Comparison of ENCODE assay signal across 8 cellular contexts in the genomic region with DNA sequence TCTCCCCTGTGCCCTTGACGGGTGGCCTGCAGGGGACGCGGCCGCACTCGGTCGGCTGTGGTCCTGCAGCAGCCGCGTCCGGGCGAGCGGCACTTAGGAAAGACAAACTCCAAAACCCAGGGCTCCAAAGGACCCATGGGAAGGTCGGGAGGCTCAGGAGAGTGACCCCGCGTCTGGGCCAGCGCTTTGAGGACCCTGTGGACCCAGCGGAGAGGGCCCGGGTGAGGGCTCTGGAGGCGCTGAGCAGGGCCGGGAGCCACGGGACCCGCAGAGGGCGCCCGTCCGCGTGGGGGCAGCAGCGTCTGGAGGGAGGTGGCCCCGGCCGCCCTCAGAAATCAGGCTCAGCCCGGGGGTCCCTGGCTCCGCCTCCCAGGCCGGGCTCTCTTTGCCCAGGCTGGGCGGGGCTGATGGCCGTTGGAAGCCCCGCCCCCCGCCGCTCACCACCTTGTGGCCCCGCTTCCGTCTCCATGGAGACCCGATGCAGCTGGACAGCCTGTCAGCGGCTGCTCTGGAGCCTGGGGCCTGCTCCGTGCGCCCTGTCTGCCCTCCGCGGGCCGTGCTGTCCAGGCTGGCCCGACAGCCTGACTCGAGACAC. TPM values are rescaled to one million over a fixed set of nuclear protein-coding genes. Genes with fewer than 3 reads are reported as not detected.
DNase-seq lines count a peak whose midpoint lies in the region; ATAC-seq and TF ChIP-seq lines count a peak whose summit lies in the region.

No MANE protein-coding gene starts in this region.

- no peaks in the 10 kb centered on the region for H3K36me3 Mint-ChIP-seq in dendritic cell treated with granulocyte-macrophage colony-stimulating factor and Interleukin-4, amounts not matched to agents 40 ng/mL and 50 ng/mL, for 4 days (ENCODE audit: low read depth)
- H3K36me3 Mint-ChIP-seq in memory B cell = no peaks in the 10 kb centered on the region

- DNase-seq in GM10248 (ENCODE audit: extremely low spot score) (peak; percentile 54), NAMALWA (ENCODE audit: low spot score) (peak; percentile 51), memory B cell (ENCODE audit: low spot score in 2 of 2) (no peak), cortex of kidney (lab: John Stamatoyannopoulos, UW) (no peak), omental fat pad (ENCODE audit: low spot score) (no peak)
- no peak for DNase-seq in central memory CD4-positive, alpha-beta T cell

- TF ChIP-seq CTCF in GM10248 (IDR thresholded peaks at IDR 0.05; ENCODE audit: control extremely low read depth, extremely low read depth, low read depth, missing control alignments) (peak; percentile 40), omental fat pad (IDR thresholded peaks at IDR 0.05) (no peak)

- peak overlapping the region; percentile 64 for H3K4me3 Mint-ChIP-seq in dendritic cell treated with granulocyte-macrophage colony-stimulating factor and Interleukin-4, amounts not matched to agents 40 ng/mL and 50 ng/mL, for 4 days
- peak overlapping the region; percentile 21 for H3K4me3 Mint-ChIP-seq in memory B cell

- H3K9me3 Mint-ChIP-seq in dendritic cell treated with granulocyte-macrophage colony-stimulating factor and Interleukin-4, amounts not matched to agents 40 ng/mL and 50 ng/mL, for 4 days = no peaks in the 10 kb centered on the region
- no peaks in the 10 kb centered on the region for H3K9me3 Mint-ChIP-seq in memory B cell

- H3K27ac Mint-ChIP-seq in dendritic cell treated with granulocyte-macrophage colony-stimulating factor and Interleukin-4, amounts not matched to agents 40 ng/mL and 50 ng/mL, for 4 days = no peak overlapping the region
- no peak overlapping the region for H3K27ac Mint-ChIP-seq in memory B cell

- POLR2A ChIA-PET in GM10248 (lab: Yijun Ruan, JAX) = no interaction called here

- peaks cover 31% of the 10 kb centered on the region for H3K27me3 Mint-ChIP-seq in dendritic cell treated with granulocyte-macrophage colony-stimulating factor and Interleukin-4, amounts not matched to agents 40 ng/mL and 50 ng/mL, for 4 days
- no peaks in the 10 kb centered on the region for H3K27me3 Mint-ChIP-seq in memory B cell

- intact Hi-C loops in dendritic cell treated with granulocyte-macrophage colony-stimulating factor and Interleukin-4, amounts not matched to agents 40 ng/mL and 50 ng/mL, for 4 days (cut with micrococcal nuclease) = no loop called here

- CTCF ChIA-PET in GM10248 (lab: Yijun Ruan, JAX) = interaction anchor here (1.5 to 2.7 kb wide), 3 partner anchors 8 to 66 kb away, joined by 8 to 15 read pairs (median 9); no protein-coding TSS in a partner anchor

- ATAC-seq in memory B cell (ENCODE audit: low read depth) = peak; percentile 53
- no peak for ATAC-seq in HG02798 (IDR thresholded peaks at IDR 0.05; ENCODE audit: poor library complexity, unreplicated experiment)
- ATAC-seq in omental fat pad (ENCODE audit: low FRiP score) = no peak

- H3K4me1 Mint-ChIP-seq in dendritic cell treated with granulocyte-macrophage colony-stimulating factor and Interleukin-4, amounts not matched to agents 40 ng/mL and 50 ng/mL, for 4 days (ENCODE audit: low read depth) = peaks cover 7% of the 10 kb centered on the region
- H3K4me1 Mint-ChIP-seq in memory B cell = peaks cover 6% of the 10 kb centered on the region

RNA-seq across cellular contexts. Expression of gene RPL32, which starts 34.6 kb away (rescaled TPM):
- 1,000 to 10,000 TPM in 1 of 4 donors, 100 to 1,000 TPM in 3; 796 to 1,017 (median 855) TPM for total RNA-seq in omental fat pad

Comparison
In these comparisons a context has a peak if more than half of its experiments do, and no peak if none do; other contexts are left out.
1. DNase-seq: peak in GM10248 (single experiment) and NAMALWA (single experiment); none in memory B cell (0 of 2), central memory CD4-positive, alpha-beta T cell (single experiment), cortex of kidney (single experiment) and omental fat pad (single experiment).